Comparison of ENCODE assay signal across 1 cellular context in genomic region chr11:28666632-28667031, GRCh38.
TF ChIP-seq lines count a peak whose summit lies in the region.

No MANE protein-coding gene starts in this region.

TF ChIP-seq in HepG2, 621 proteins besides CTCF, POLR2A, EP300 and RAD21:
- TF ChIP-seq IKZF5 (CRISPR knock-in tag; IDR thresholded peaks at IDR 0.05), result no peak
- TF ChIP-seq ZFAT (CRISPR knock-in tag; conservative IDR thresholded peaks at IDR 0.05), result no peak
- TF ChIP-seq ZMYM2 (CRISPR knock-in tag; IDR thresholded peaks at IDR 0.05), result no peak
- TF ChIP-seq GABPA (IDR thresholded peaks at IDR 0.05; ENCODE audit: low read depth, low read length), result no peak
- no peak for TF ChIP-seq GABPA (CRISPR knock-in tag; IDR thresholded peaks at IDR 0.05; ENCODE audit: low read depth)
- no peak for TF ChIP-seq FUBP1 (CRISPR knock-in tag; IDR thresholded peaks at IDR 0.05; ENCODE audit: borderline replicate concordance)
- no peak for TF ChIP-seq SIX4 (CRISPR knock-in tag; IDR thresholded peaks at IDR 0.05)
- no peak for TF ChIP-seq ZSCAN20 (CRISPR knock-in tag; IDR thresholded peaks at IDR 0.05; ENCODE audit: borderline replicate concordance)
- no peak for TF ChIP-seq ZNF530 (CRISPR knock-in tag; IDR thresholded peaks at IDR 0.05; ENCODE audit: low read depth)
- no peak for TF ChIP-seq ERF (CRISPR knock-in tag; IDR thresholded peaks at IDR 0.05)
- TF ChIP-seq ZNF430 (CRISPR knock-in tag; IDR thresholded peaks at IDR 0.05), result no peak
- TF ChIP-seq SNAPC5 (CRISPR knock-in tag; IDR thresholded peaks at IDR 0.05; ENCODE audit: borderline replicate concordance), result no peak
TF ChIP-seq in HepG2: peak in this region for 0.
